13 cellular contexts compared by ENCODE assay signal in genomic region chr7:134720091-134720935, GRCh38. TPM values are rescaled to one million over a fixed set of nuclear protein-coding genes. Genes with fewer than 3 reads are reported as not detected.
A peak's percentile ranks its signal among the peaks of the same experiment; 100 is the strongest.
DNase-seq lines count a peak whose midpoint lies in the region; TF ChIP-seq lines count a peak whose summit lies in the region.
"Had no signal": no experiment of that assay in that cellular context is flagged by ENCODE, and none has a peak within 500 bp of the region (broad histone marks: within the 10 kb centered on the region; RNA-seq: fewer than 3 reads in every experiment).

No MANE protein-coding gene starts in this region.

- no peak for TF ChIP-seq CTCF in endodermal cell (conservative IDR thresholded peaks at IDR 0.05)
- TF ChIP-seq CTCF in GM13977 (IDR thresholded peaks at IDR 0.05; ENCODE audit: extremely low read depth, insufficient read depth, missing control alignments) = no peak

- no peak overlapping the region for H3K23ac ChIP-seq in mesenchymal stem cell (ENCODE audit: low read length in 2 of 2)

- H3K9me3 ChIP-seq in endodermal cell (ENCODE audit: control insufficient read depth, low read length) = no peaks in the 10 kb centered on the region
- no peaks in the 10 kb centered on the region for H3K9me3 ChIP-seq in mesenchymal stem cell (ENCODE audit: control insufficient read depth, low read length)
- no peaks in the 10 kb centered on the region for H3K9me3 ChIP-seq in stomach smooth muscle (ENCODE audit: control insufficient read depth in 2 of 2, low read length in 2 of 2)

- H3K27ac Mint-ChIP-seq in endodermal cell = no peak overlapping the region
- H3K27ac Mint-ChIP-seq: activated B cell treated with CpG ODN at 0.5 μM for 24 hours; CD4-positive, alpha-beta T cell had no signal

- in situ Hi-C loops in GM13977 (cut with MboI; ENCODE audit: low pct_unique_long_range_greater_than_20kb, low sequenced_read_pairs, unreplicated experiment) = no loop called here

- no peak overlapping the region for H3K9ac ChIP-seq in endodermal cell (ENCODE audit: extremely low read depth, low read length, poor library complexity, severe bottlenecking)
- H3K9ac ChIP-seq in mesenchymal stem cell (ENCODE audit: low read length) = peak overlapping the region; percentile 57
- H3K9ac ChIP-seq in stomach smooth muscle (ENCODE audit: low read length in 2 of 2) = no peak overlapping the region

- no peak overlapping the region for H3K4me3 Mint-ChIP-seq in endodermal cell
- H3K4me3 Mint-ChIP-seq: activated B cell treated with CpG ODN at 0.5 μM for 24 hours; CD4-positive, alpha-beta T cell had no signal

- H2BK5ac ChIP-seq in mesenchymal stem cell (ENCODE audit: low read depth, low read length, poor library complexity, severe bottlenecking) = no peak overlapping the region

- H2AFZ ChIP-seq in mesenchymal stem cell (ENCODE audit: low read depth, low read length) = no peak overlapping the region

- H3K27ac ChIP-seq in endodermal cell (ENCODE audit: low read depth, low read length) (peak overlapping the region; percentile 78), mesenchymal stem cell (ENCODE audit: low read length, poor library complexity, severe bottlenecking) (no peak overlapping the region), stomach smooth muscle (ENCODE audit: low read length) (peak overlapping the region; percentile 69)
- H3K27ac ChIP-seq: epithelial cell of prostate had no signal

- H3K4me2 ChIP-seq in mesenchymal stem cell (ENCODE audit: low read length, poor library complexity, severe bottlenecking) = peak overlapping the region; percentile 6

- H4K91ac ChIP-seq in mesenchymal stem cell (ENCODE audit: low read length) = no peak overlapping the region

- no peak overlapping the region for H3K4ac ChIP-seq in mesenchymal stem cell (ENCODE audit: low read depth in 1 of 2, low read length in 2 of 2)

- H3K4me1 ChIP-seq in endodermal cell (ENCODE audit: control insufficient read depth, insufficient read depth, low read length) = no peaks in the 10 kb centered on the region
- peaks cover 2% of the 10 kb centered on the region for H3K4me1 ChIP-seq in mesenchymal stem cell (ENCODE audit: control insufficient read depth, insufficient read depth, low read depth, low read length)
- peaks cover 18% of the 10 kb centered on the region for H3K4me1 ChIP-seq in stomach smooth muscle (ENCODE audit: control insufficient read depth, insufficient read depth, low read length)

- H2AK5ac ChIP-seq in mesenchymal stem cell (ENCODE audit: low read length, severe bottlenecking) = no peak overlapping the region

- no peaks in the 10 kb centered on the region for H3K27me3 Mint-ChIP-seq in endodermal cell (ENCODE audit: insufficient read depth)
- H3K27me3 Mint-ChIP-seq: activated B cell treated with CpG ODN at 0.5 μM for 24 hours; CD4-positive, alpha-beta T cell had no signal

- H3K36me3 ChIP-seq in endodermal cell (ENCODE audit: control insufficient read depth, insufficient read depth, low read length) = no peaks in the 10 kb centered on the region
- no peaks in the 10 kb centered on the region for H3K36me3 ChIP-seq in mesenchymal stem cell (ENCODE audit: control insufficient read depth in 1 of 2, insufficient read depth in 2 of 2, low read depth in 1 of 2, low read length in 2 of 2)
- H3K36me3 ChIP-seq in stomach smooth muscle (ENCODE audit: control insufficient read depth in 2 of 2, insufficient read depth in 2 of 2, low read length in 2 of 2) = no peaks in the 10 kb centered on the region

- no peaks in the 10 kb centered on the region for H3K79me1 ChIP-seq in mesenchymal stem cell (replicated peaks; ENCODE audit: low read length, poor library complexity, severe bottlenecking)

- peak overlapping the region; percentile 34 to 62 for H3K18ac ChIP-seq in mesenchymal stem cell (ENCODE audit: low read depth in 1 of 2, low read length in 2 of 2)

- H3K36me3 Mint-ChIP-seq in endodermal cell (ENCODE audit: low read depth) = no peaks in the 10 kb centered on the region

- H2BK15ac ChIP-seq in mesenchymal stem cell (ENCODE audit: low read depth, poor library complexity, severe bottlenecking) = no peak overlapping the region

- H3K4me1 Mint-ChIP-seq in endodermal cell = no peaks in the 10 kb centered on the region
- H3K4me1 Mint-ChIP-seq: activated B cell treated with CpG ODN at 0.5 μM for 24 hours had no signal

- H3K4me3 ChIP-seq in endodermal cell (ENCODE audit: low read length) = no peak overlapping the region
- no peak overlapping the region for H3K4me3 ChIP-seq in mesenchymal stem cell (ENCODE audit: insufficient read depth in 1 of 2, low read depth in 1 of 2, low read length in 2 of 2)
- no peak overlapping the region for H3K4me3 ChIP-seq in stomach smooth muscle (ENCODE audit: low read length in 2 of 2)

- WGBS in endodermal cell (ENCODE audit: insufficient coverage in 1 of 2, insufficient read length in 1 of 2), 2 experiments = 36 to 77% methylated on average over 2 to 5 of the region's 5 CpGs
- WGBS in mesenchymal stem cell = 5% methylated on average over 3 of the region's 5 CpGs

- H3K27me3 ChIP-seq in endodermal cell (ENCODE audit: control insufficient read depth, insufficient read depth, low read length, poor library complexity, severe bottlenecking) (no peaks in the 10 kb centered on the region), mesenchymal stem cell (ENCODE audit: control insufficient read depth in 1 of 2, insufficient read depth in 1 of 2, low read length in 2 of 2) (no peaks in the 10 kb centered on the region), stomach smooth muscle (ENCODE audit: control insufficient read depth in 1 of 2, insufficient read depth in 2 of 2, low read length in 2 of 2) (no peaks in the 10 kb centered on the region)

- DNase-seq in RPMI7951 (ENCODE audit: low read depth) (peak; percentile 77), endodermal cell (no peak), mesenchymal stem cell (peak; percentile 93), GM13977 (ENCODE audit: low spot score) (no peak), NK-92 (lab: John Stamatoyannopoulos, UW; ENCODE audit: unreplicated experiment) (no peak), EL (no peak)
- no peak for DNase-seq in activated CD4-positive, alpha-beta T cell treated with anti-CD3 and anti-CD28 coated beads for 1 hour
- DNase-seq: activated B cell treated with CpG ODN at 0.5 μM for 24 hours; activated gamma-delta T cell; CD4-positive, alpha-beta T cell; NCI-H2081 treated with DMSO at 0.1 percent for 48 hours had no signal

- H2BK12ac ChIP-seq in mesenchymal stem cell (ENCODE audit: low read length in 2 of 2) = peak overlapping the region in 1 of 2 experiments; percentile 33

- no peak overlapping the region for H2BK120ac ChIP-seq in mesenchymal stem cell (ENCODE audit: low read depth, low read length)

- no peak overlapping the region for H4K8ac ChIP-seq in mesenchymal stem cell (ENCODE audit: low read length)

- no peaks in the 10 kb centered on the region for H3K9me3 Mint-ChIP-seq in endodermal cell
- H3K9me3 Mint-ChIP-seq: activated B cell treated with CpG ODN at 0.5 μM for 24 hours; CD4-positive, alpha-beta T cell had no signal

- H3K14ac ChIP-seq in mesenchymal stem cell (ENCODE audit: low read length in 2 of 2) = no peak overlapping the region

RNA-seq across cellular contexts. Expression of gene CALD1, which starts 59.1 kb away (rescaled TPM):
- total RNA-seq in RPMI7951 (2014; rRNA removed; shearing (Covaris generic)) = 209 and 259 TPM in 2 replicates
- total RNA-seq in endodermal cell = 100 to 1,000 TPM; 111 to 132 TPM
- polyA plus RNA-seq in endodermal cell (2013, experiment 1 of 2) = 142 TPM
- 153 TPM for polyA plus RNA-seq in endodermal cell (2013, experiment 2 of 2)
- polyA plus RNA-seq in mesenchymal stem cell (2013, experiment 1 of 2) = 820 TPM
- 785 TPM for polyA plus RNA-seq in mesenchymal stem cell (2013, experiment 2 of 2)

Comparison
In these comparisons a context has a peak if more than half of its experiments do, and no peak if none do; other contexts are left out.
1. DNase-seq: peak in RPMI7951 (single experiment) and mesenchymal stem cell (single experiment); none in endodermal cell (single experiment), GM13977 (single experiment), NK-92 (single experiment), EL (single experiment) and activated CD4-positive, alpha-beta T cell treated with anti-CD3 and anti-CD28 coated beads for 1 hour (single experiment).